1 cellular context compared by ENCODE assay signal in the genomic region with DNA sequence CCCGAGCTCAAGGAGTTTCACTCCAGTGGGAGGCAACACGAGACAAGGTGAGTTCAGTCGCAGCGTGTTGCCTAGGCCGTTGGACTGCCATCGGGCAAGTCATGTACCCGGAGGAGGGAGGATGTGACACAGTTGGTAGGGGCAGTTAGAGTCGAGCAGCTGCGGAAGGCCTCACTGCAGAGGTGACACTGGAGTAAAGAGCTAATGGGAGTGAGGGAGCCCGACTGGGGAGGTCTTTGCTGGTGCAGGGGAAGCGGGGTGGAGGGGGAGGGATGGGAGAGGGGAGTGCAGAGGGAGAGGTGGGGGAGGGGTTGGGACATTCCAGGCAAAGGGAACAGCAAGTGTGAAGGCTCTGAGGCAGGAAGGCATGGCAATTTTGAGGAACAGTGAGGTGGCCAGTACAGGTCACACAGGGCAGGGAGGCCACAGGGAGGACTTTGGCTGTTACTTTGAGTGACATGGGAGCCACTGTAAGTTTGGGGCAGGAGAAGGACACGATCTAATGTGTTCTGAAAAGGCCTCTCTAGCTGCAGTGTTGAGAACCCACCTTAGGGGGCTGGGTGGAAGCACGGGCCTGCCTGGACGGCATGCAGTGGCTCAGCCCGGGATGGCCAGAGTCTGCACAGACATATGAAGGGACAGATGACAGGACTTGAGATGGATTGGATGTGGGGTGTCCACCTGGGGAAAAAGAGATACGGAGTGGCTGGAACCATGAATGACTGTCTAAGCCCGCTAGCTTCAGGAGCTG.
TF ChIP-seq lines count a peak whose summit lies in the region.

No MANE protein-coding gene starts in this region.

TF ChIP-seq in GM23338, 12 proteins besides CTCF, POLR2A, EP300 and RAD21 (continued from another document):
- TF ChIP-seq ETS1 (IDR thresholded peaks at IDR 0.05) (no peak), STAT1 (IDR thresholded peaks at IDR 0.05; ENCODE audit: unreplicated experiment) (no peak), EZH2 (IDR thresholded peaks at IDR 0.05; ENCODE audit: low read depth, unreplicated experiment) (no peak)
